9 cellular contexts compared by ENCODE assay signal in genomic region chr7:81769891-81770818, GRCh38. TPM values are rescaled to one million over a fixed set of nuclear protein-coding genes. Genes with fewer than 3 reads are reported as not detected.
A peak's percentile ranks its signal among the peaks of the same experiment; 100 is the strongest.
DNase-seq lines count a peak whose midpoint lies in the region; ATAC-seq, FAIRE-seq and TF ChIP-seq lines count a peak whose summit lies in the region.
"Had no signal": no experiment of that assay in that cellular context is flagged by ENCODE, and none has a peak within 500 bp of the region (broad histone marks: within the 10 kb centered on the region; RNA-seq: fewer than 3 reads in every experiment).

HGF (minus strand) TSS chr7:81770047; CDS start chr7:81769971, 76 bp downstream.

- no peaks in the 10 kb centered on the region for H3K9me3 Mint-ChIP-seq in astrocyte (ENCODE audit: unreplicated experiment)

- H3K4me1 ChIP-seq in astrocyte (ENCODE audit: insufficient read depth, low read length) = no peaks in the 10 kb centered on the region

- no peak for ATAC-seq in HG02678 (IDR thresholded peaks at IDR 0.05; ENCODE audit: unreplicated experiment)

- no peak within 1 kb of the TSS for H3K4me3 Mint-ChIP-seq in astrocyte (ENCODE audit: unreplicated experiment)

- peak within 1 kb of the TSS; percentile 64 for H2AFZ ChIP-seq in astrocyte (ENCODE audit: low read depth, low read length)

- H3K36me3 ChIP-seq in astrocyte (ENCODE audit: insufficient read depth, low read length) (no peaks in the 10 kb centered on the region), WERI-Rb-1 (no peaks in the 10 kb centered on the region)

- H3K9ac ChIP-seq in astrocyte (ENCODE audit: low read length) = no peak within 1 kb of the TSS

- peaks cover 17% of the 10 kb centered on the region for H3K27me3 Mint-ChIP-seq in astrocyte (ENCODE audit: low read depth, unreplicated experiment)

- peak within 1 kb of the TSS; percentile 73 for H3K4me2 ChIP-seq in astrocyte (ENCODE audit: low read length)

- DNase-seq in NCI-H748 (lab: John Stamatoyannopoulos, UW; ENCODE audit: unreplicated experiment) (peak; percentile 18), NCI-H748 treated with DMSO at 0.1 percent for 48 hours (lab: John Stamatoyannopoulos, UW) (no peak), astrocyte (ENCODE audit: low read depth) (peak; percentile 42), iris pigment epithelial cell (ENCODE audit: low read depth) (peak; percentile 66), stromal cell of bone marrow (ENCODE audit: low read depth) (peak; percentile 76), WERI-Rb-1 (no peak), DMS53 (lab: John Stamatoyannopoulos, UW) (no peak)

- H3K9me3 ChIP-seq in astrocyte (ENCODE audit: insufficient read depth, low read depth, low read length) (no peaks in the 10 kb centered on the region), WERI-Rb-1 (ENCODE audit: severe bottlenecking) (no peaks in the 10 kb centered on the region)

- no peaks in the 10 kb centered on the region for H4K20me1 ChIP-seq in astrocyte (ENCODE audit: insufficient read depth, low read length)

- no peaks in the 10 kb centered on the region for H3K4me1 Mint-ChIP-seq in astrocyte (ENCODE audit: low read depth, unreplicated experiment)

- H3K79me2 ChIP-seq in astrocyte (ENCODE audit: insufficient read depth, low read length) = no peaks in the 10 kb centered on the region

- H3K4me3 ChIP-seq in astrocyte (ENCODE audit: insufficient read depth, low read depth, low read length) = no peak within 1 kb of the TSS
- H3K4me3 ChIP-seq in WERI-Rb-1 (ENCODE audit: low read depth, low read length) = no peak within 1 kb of the TSS

- TF ChIP-seq CTCF in astrocyte (IDR thresholded peaks at IDR 0.05; ENCODE audit: insufficient read depth, low read depth, low read length) = no peak
- TF ChIP-seq CTCF in WERI-Rb-1 (IDR thresholded peaks at IDR 0.05; ENCODE audit: low read depth, low read length) = no peak

- H3K27ac Mint-ChIP-seq in astrocyte (ENCODE audit: unreplicated experiment) = no peak within 1 kb of the TSS

- H3K36me3 Mint-ChIP-seq in astrocyte (ENCODE audit: low read depth, unreplicated experiment) = no peaks in the 10 kb centered on the region

- H3K27ac ChIP-seq in astrocyte (ENCODE audit: low read depth, low read length) = no peak within 1 kb of the TSS
- no peak within 1 kb of the TSS for H3K27ac ChIP-seq in WERI-Rb-1
- H3K27ac ChIP-seq: C4-2B had no signal

- FAIRE-seq in astrocyte (lab: Jason Lieb, UNC) = no peak

- H3K27me3 ChIP-seq in astrocyte (ENCODE audit: insufficient read depth, low read length) (no peaks in the 10 kb centered on the region), WERI-Rb-1 (ENCODE audit: insufficient read depth, low read depth, severe bottlenecking) (no peaks in the 10 kb centered on the region)

RNA-seq across cellular contexts. Expression of gene HGF, which starts in this region (rescaled TPM):
- total RNA-seq in astrocyte = not detected in 2 replicates

Comparison
In these comparisons a context has a peak if more than half of its experiments do, and no peak if none do; other contexts are left out.
1. DNase-seq: peak in NCI-H748 (single experiment), iris pigment epithelial cell (single experiment) and stromal cell of bone marrow (single experiment); none in NCI-H748 treated with DMSO at 0.1 percent for 48 hours (single experiment), WERI-Rb-1 (single experiment) and DMS53 (single experiment).
2. Peak in DNase-seq and H3K4me2 ChIP-seq in astrocyte; RNA of the gene not detected or under 1 TPM.